Comparison of ENCODE assay signal across 8 cellular contexts in the genomic region with DNA sequence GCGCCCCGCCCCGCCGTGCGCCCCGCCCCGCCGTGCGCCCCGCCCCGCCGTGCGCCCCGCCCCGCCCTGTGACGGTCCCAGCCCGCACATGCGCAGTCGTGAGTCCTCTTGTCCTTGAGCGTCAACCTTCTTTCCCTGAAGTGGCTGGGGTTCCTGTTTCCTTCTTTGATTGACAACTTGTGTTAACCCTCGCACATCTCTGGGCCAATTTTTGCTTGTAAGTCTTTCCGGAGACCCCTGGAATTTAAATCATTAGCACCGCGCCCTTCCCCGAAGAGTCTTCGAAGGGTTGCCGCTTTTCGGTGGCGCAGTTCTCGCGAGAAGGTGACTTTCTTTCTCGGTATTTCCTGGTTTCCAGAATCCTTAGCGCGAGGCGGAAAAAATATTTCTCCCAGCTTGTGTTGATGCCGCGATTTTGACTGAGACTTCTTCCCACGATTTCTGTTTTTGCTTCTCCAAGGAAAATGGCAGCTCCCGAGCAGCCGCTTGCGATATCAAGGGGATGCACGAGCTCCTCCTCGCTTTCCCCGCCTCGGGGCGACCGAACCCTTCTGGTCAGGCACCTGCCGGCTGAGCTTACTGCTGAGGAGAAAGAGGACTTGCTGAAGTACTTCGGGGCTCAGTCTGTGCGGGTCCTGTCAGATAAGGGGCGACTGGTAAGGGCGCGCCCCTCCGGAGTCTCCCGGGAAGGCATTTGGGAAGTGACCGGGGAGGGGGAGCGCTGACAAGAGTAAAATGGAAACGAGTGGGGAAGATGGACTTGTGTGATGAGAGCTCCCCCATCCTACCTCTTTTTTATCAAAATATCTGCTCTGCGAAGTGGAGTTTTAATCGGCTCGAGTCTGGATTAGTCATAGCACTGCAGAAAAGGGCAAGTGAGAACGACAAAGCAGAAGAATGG. TPM values are rescaled to one million over a fixed set of nuclear protein-coding genes. Genes with fewer than 3 reads are reported as not detected.
DNase-seq lines count a peak whose midpoint lies in the region; FAIRE-seq and TF ChIP-seq lines count a peak whose summit lies in the region.

Gene RNPC3, plus strand, starts transcription at position 93 of the 901 bp plus-strand sequence. Its CDS starts 372 bp downstream, at position 465.

- H3K4me3 ChIP-seq in H1 (ENCODE audit: extremely low read depth in 1 of 4, insufficient read depth in 2 of 4, low read depth in 3 of 4, low read length in 4 of 4) (peak within 1 kb of the TSS; percentile 92 to 99 (median 96)), mesenchymal stem cell (ENCODE audit: insufficient read depth in 1 of 2, low read depth in 1 of 2, low read length in 2 of 2) (peak within 1 kb of the TSS; percentile 79 to 99)

- TF ChIP-seq CTCF in GM20000 (IDR thresholded peaks at IDR 0.05; ENCODE audit: extremely low read depth, missing control alignments) (no peak), H1 (IDR thresholded peaks at IDR 0.05; ENCODE audit: control extremely low read depth in 1 of 3, insufficient read depth in 1 of 3, low read depth in 1 of 3, low read length in 3 of 3) (no peak)

- CTCF ChIA-PET in H1 (lab: Charles Lee; ENCODE audit: partially characterized antibody): interaction anchor here (1.0 to 4.4 kb wide), 3 partner anchors 8 to 419 kb away, joined by 3 to 26 read pairs (median 5); no protein-coding TSS in a partner anchor

- H2AK5ac ChIP-seq in H1 (ENCODE audit: low read depth, low read length) (no peak within 1 kb of the TSS), mesenchymal stem cell (ENCODE audit: low read length, severe bottlenecking) (no peak within 1 kb of the TSS)

- no peak within 1 kb of the TSS for H2BK15ac ChIP-seq in H1 (ENCODE audit: low read length)
- peak within 1 kb of the TSS; percentile 88 for H2BK15ac ChIP-seq in mesenchymal stem cell (ENCODE audit: low read depth, poor library complexity, severe bottlenecking)

- peak within 1 kb of the TSS; percentile 77 for H4K5ac ChIP-seq in H1 (ENCODE audit: insufficient read length, low read depth, low read length)

- H4K91ac ChIP-seq in H1 (replicated peaks; ENCODE audit: insufficient read length, low read length): no peak within 1 kb of the TSS
- peak within 1 kb of the TSS; percentile 8 for H4K91ac ChIP-seq in mesenchymal stem cell (ENCODE audit: low read length)

- H3K9ac ChIP-seq in H1 (replicated peaks in 1 of 4; ENCODE audit: extremely low read depth in 1 of 4, low read depth in 3 of 4, low read length in 3 of 4) (peak within 1 kb of the TSS; percentile 65 to 99 (median 88)), mesenchymal stem cell (ENCODE audit: low read length) (peak within 1 kb of the TSS; percentile 97)

- H3K36me3 ChIP-seq in H1 (ENCODE audit: control insufficient read depth in 2 of 4, insufficient read depth in 4 of 4, low read length in 3 of 4): peaks cover 0 to 4% (median 0%) of the 10 kb centered on the region in 4 experiments; a peak in 2 of 8 replicates
- H3K36me3 ChIP-seq in mesenchymal stem cell (ENCODE audit: control insufficient read depth in 1 of 2, insufficient read depth in 2 of 2, low read depth in 1 of 2, low read length in 2 of 2): peaks cover 3 to 31% of the 10 kb centered on the region in 2 experiments

- H3K4ac ChIP-seq in H1 (replicated peaks; ENCODE audit: insufficient read length, low read depth, low read length) (no peak within 1 kb of the TSS), mesenchymal stem cell (ENCODE audit: low read depth in 1 of 2, low read length in 2 of 2) (peak within 1 kb of the TSS in 1 of 2 experiments; percentile 73)

- no peaks in the 10 kb centered on the region for H3K27me3 ChIP-seq in H1 (replicated peaks in 1 of 4; ENCODE audit: control insufficient read depth in 3 of 4, extremely low read depth in 1 of 4, insufficient read depth in 3 of 4, low read length in 3 of 4)
- no peaks in the 10 kb centered on the region for H3K27me3 ChIP-seq in mesenchymal stem cell (ENCODE audit: control insufficient read depth in 1 of 2, insufficient read depth in 1 of 2, low read length in 2 of 2)

- TF ChIP-seq RAD21 in H1 (IDR thresholded peaks at IDR 0.05 in 1 of 2, conservative IDR thresholded peaks at IDR 0.05 in 1 of 2; ENCODE audit: low read depth in 2 of 2, low read length in 2 of 2): 0 out of 4 replicates have a peak, but pooled peaks of 1 of the 2 experiments have one; percentile 12

- H3K23ac ChIP-seq in H1 (ENCODE audit: insufficient read length): no peak within 1 kb of the TSS
- no peak within 1 kb of the TSS for H3K23ac ChIP-seq in mesenchymal stem cell (ENCODE audit: low read length in 2 of 2)

- 1% methylated on average over 45 of the region's 62 CpGs; no CpG with 5 or more reads in 1 of the 2 experiments for WGBS in H1 (ENCODE audit: extremely low coverage in 1 of 2, insufficient coverage in 1 of 2, insufficient read length in 1 of 2, insufficient replicate concordance in 2 of 2, low coverage in 1 of 2, low lambda C conversion rate in 2 of 2, missing lambda C conversion rate in 1 of 2), 2 experiments
- WGBS in mesenchymal stem cell: under 1% methylated on average over 45 of the region's 62 CpGs

- DNase-seq in CMK (ENCODE audit: low read depth): peak; percentile 51
- peak; percentile 88 for DNase-seq in GM20000 (ENCODE audit: low spot score)
- peak; percentile 91 for DNase-seq in HT-29 (ENCODE audit: low spot score)
- DNase-seq in NOMO-1 (lab: John Stamatoyannopoulos, UW; ENCODE audit: unreplicated experiment in 2 of 2): peak; percentile 71 to 81
- peak; percentile 70 to 74 for DNase-seq in activated CD8-positive, alpha-beta memory T cell treated with anti-CD3 and anti-CD28 coated beads for 4 hours (ENCODE audit: low read depth in 2 of 2)
- DNase-seq in H1 (ENCODE audit: low read depth in 1 of 2, low spot score in 2 of 2): peak; percentile 31 to 82
- DNase-seq in mesenchymal stem cell: peak; percentile 96
- DNase-seq in stimulated activated CD8-positive, alpha-beta memory T cell treated with anti-CD3 and anti-CD28 coated beads, Interleukin-12 subunit alpha, Interleukin-12 subunit beta, amount 100 ng/mL, for 4 hours (ENCODE audit: low read depth): peak; percentile 72

- H2BK120ac ChIP-seq in H1 (replicated peaks; ENCODE audit: low read depth, low read length) (no peak within 1 kb of the TSS), mesenchymal stem cell (ENCODE audit: low read depth, low read length) (peak within 1 kb of the TSS; percentile 57)

- H3K79me2 ChIP-seq in H1 (ENCODE audit: control insufficient read depth in 1 of 2, insufficient read depth in 2 of 2, low read length in 2 of 2): peaks cover 0 to 44% of the 10 kb centered on the region in 2 experiments; a peak in 2 of 4 replicates

- FAIRE-seq in H1 (lab: Jason Lieb, UNC): no peak

- H3K56ac ChIP-seq in H1 (replicated peaks; ENCODE audit: insufficient read length, low read depth, low read length): peak within 1 kb of the TSS; percentile 42

- no peak within 1 kb of the TSS for H3K14ac ChIP-seq in H1 (ENCODE audit: insufficient read length)
- no peak within 1 kb of the TSS for H3K14ac ChIP-seq in mesenchymal stem cell (ENCODE audit: low read length in 2 of 2)

- H2BK5ac ChIP-seq in H1 (ENCODE audit: low read depth, low read length): peak within 1 kb of the TSS; percentile 95
- peak within 1 kb of the TSS; percentile 66 for H2BK5ac ChIP-seq in mesenchymal stem cell (ENCODE audit: low read depth, low read length, poor library complexity, severe bottlenecking)

- peak; percentile 43 to 60 for TF ChIP-seq POLR2A in H1 (IDR thresholded peaks at IDR 0.05; ENCODE audit: control extremely low read depth in 1 of 2, low read depth in 2 of 2, low read length in 2 of 2)

- H3K4me2 ChIP-seq in H1 (ENCODE audit: insufficient read depth in 1 of 2, low read depth in 2 of 2, low read length in 2 of 2) (peak within 1 kb of the TSS; percentile 66 to 74), mesenchymal stem cell (ENCODE audit: low read length, poor library complexity, severe bottlenecking) (peak within 1 kb of the TSS; percentile 60)

- no peak for TF ChIP-seq EP300 in H1 (IDR thresholded peaks at IDR 0.05; ENCODE audit: borderline replicate concordance in 1 of 2, low read depth in 2 of 2, low read length in 2 of 2)

- H3K4me1 ChIP-seq in H1 (replicated peaks in 1 of 4; ENCODE audit: control insufficient read depth in 3 of 4, insufficient read depth in 4 of 4, low read length in 3 of 4): peaks cover 0 to 2% (median 0%) of the 10 kb centered on the region in 4 experiments; a peak in 1 of 7 replicates
- peaks cover 3% of the 10 kb centered on the region for H3K4me1 ChIP-seq in mesenchymal stem cell (ENCODE audit: control insufficient read depth, insufficient read depth, low read depth, low read length)

- POLR2A ChIA-PET in H1 (lab: Charles Lee; ENCODE audit: partially characterized antibody): interaction anchor here (1.1 kb wide), 1 partner anchor 18 kb away, joined by 3 read pairs; no protein-coding TSS in a partner anchor

- H4K8ac ChIP-seq in H1 (ENCODE audit: extremely low read depth, insufficient read depth, low read length): peak within 1 kb of the TSS; percentile 63
- H4K8ac ChIP-seq in mesenchymal stem cell (ENCODE audit: low read length): peak within 1 kb of the TSS; percentile 82

- no peak within 1 kb of the TSS for H2BK12ac ChIP-seq in H1 (ENCODE audit: low read depth, low read length)
- H2BK12ac ChIP-seq in mesenchymal stem cell (ENCODE audit: low read length in 2 of 2): no peak within 1 kb of the TSS

- H3K27ac ChIP-seq in H1 (ENCODE audit: low read depth, low read length) (peak within 1 kb of the TSS; percentile 93), mesenchymal stem cell (ENCODE audit: low read length, poor library complexity, severe bottlenecking) (peak within 1 kb of the TSS; percentile 98)

- H3K79me1 ChIP-seq in H1 (ENCODE audit: low read depth, low read length): no peaks in the 10 kb centered on the region; the same call in 1 of the 2 replicates
- peaks cover 10% of the 10 kb centered on the region for H3K79me1 ChIP-seq in mesenchymal stem cell (replicated peaks; ENCODE audit: low read length, poor library complexity, severe bottlenecking)

- H3K23me2 ChIP-seq in H1 (ENCODE audit: low read depth, low read length): peaks cover 3% of the 10 kb centered on the region; the same call in 1 of the 2 replicates

- H2BK20ac ChIP-seq in H1 (ENCODE audit: low read length): no peak within 1 kb of the TSS

- peaks cover 0 to 3% of the 10 kb centered on the region in 2 experiments for H4K20me1 ChIP-seq in H1 (replicated peaks in 1 of 2; ENCODE audit: control insufficient read depth in 1 of 2, insufficient read depth in 2 of 2, low read length in 2 of 2)

- no peaks in the 10 kb centered on the region; a peak in 1 of 4 replicates for H3K9me3 ChIP-seq in H1 (ENCODE audit: insufficient read depth in 2 of 2, low read depth in 1 of 2, low read length in 1 of 2)
- no peaks in the 10 kb centered on the region for H3K9me3 ChIP-seq in mesenchymal stem cell (ENCODE audit: control insufficient read depth, low read length)

- H2AFZ ChIP-seq in H1 (ENCODE audit: low read length): peak within 1 kb of the TSS; percentile 99
- peak within 1 kb of the TSS; percentile 11 for H2AFZ ChIP-seq in mesenchymal stem cell (ENCODE audit: low read depth, low read length)

- peak within 1 kb of the TSS; percentile 91; the same call in 1 of the 2 replicates for H3K18ac ChIP-seq in H1 (ENCODE audit: extremely low read depth, low read length)
- peak within 1 kb of the TSS; percentile 70 to 83 for H3K18ac ChIP-seq in mesenchymal stem cell (ENCODE audit: low read depth in 1 of 2, low read length in 2 of 2)

RNA-seq across cellular contexts. Expression of gene RNPC3, which starts in this region (rescaled TPM):
- 2.8 and 2.9 TPM in 2 replicates for total RNA-seq in HT-29 (2014; rRNA removed; shearing (Covaris generic))
- 12.0 and 12.8 TPM in 2 replicates for total RNA-seq in H1 (2021; fragmentation: NEBNext Ultra II Directional; extraction: Animal tissue kit (Norgen Biotek cat#: 25700))
- 10.8 and 10.9 TPM in 2 replicates for polyA plus RNA-seq in H1 (2011; rRNA removed)
- polyA plus RNA-seq in H1 (2011; cell fraction: cytosol; rRNA removed): 15.7 TPM
- polyA plus RNA-seq in H1 (2011; cell fraction: nucleus; rRNA removed): 46.2 TPM
- polyA plus RNA-seq in H1 (2012, experiment 1 of 2): 9.5 to 14.1 TPM (median 10.6 TPM) in 4 replicates
- 1.0 TPM for polyA plus RNA-seq in H1 (2012, experiment 2 of 2)
- polyA plus RNA-seq in H1 (2013, experiment 1 of 2): 35.3 TPM
- 30.4 TPM for polyA plus RNA-seq in H1 (2013, experiment 2 of 2)
- 21.8 and 22.2 TPM in 2 replicates for polyA minus RNA-seq in H1 (2011; rRNA and poly(A)+ RNA removed)
- polyA minus RNA-seq in H1 (2011; cell fraction: cytosol; rRNA and poly(A)+ RNA removed): 10.0 TPM
- 60.9 TPM for polyA minus RNA-seq in H1 (2011; cell fraction: nucleus; rRNA and poly(A)+ RNA removed)
- polyA plus RNA-seq in mesenchymal stem cell (2013, experiment 1 of 2): 17.3 TPM
- polyA plus RNA-seq in mesenchymal stem cell (2013, experiment 2 of 2): 14.9 TPM

Comparison
In these comparisons a context has a peak if more than half of its experiments do, and no peak if none do; other contexts are left out.
1. Peak in every context shown above with its lines: DNase-seq, H3K4me3 ChIP-seq and H3K27ac ChIP-seq.